14 cellular contexts compared by ENCODE assay signal in the genomic region with DNA sequence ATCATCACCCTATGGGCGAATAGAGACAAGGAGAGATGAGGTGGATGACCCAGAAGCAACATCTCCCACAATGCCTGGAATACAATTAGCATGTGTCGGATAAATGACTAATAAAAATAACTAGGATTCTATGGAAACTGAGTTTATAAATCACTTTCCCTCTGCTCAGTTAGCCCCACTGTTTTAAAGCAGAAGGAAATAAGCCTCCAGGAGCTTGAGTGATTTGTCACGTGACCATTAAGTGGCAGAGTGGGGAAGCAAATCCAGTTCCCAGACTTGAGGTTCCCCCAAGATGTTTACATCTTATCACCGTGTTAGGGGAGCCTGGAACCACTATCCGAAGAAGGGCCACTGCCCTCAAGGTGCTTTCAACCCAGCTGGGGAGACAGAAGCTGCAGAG.
DNase-seq lines count a peak whose midpoint lies in the region; ATAC-seq and TF ChIP-seq lines count a peak whose summit lies in the region.
"Had no signal": no experiment of that assay in that cellular context is flagged by ENCODE, and none has a peak within 500 bp of the region (broad histone marks: within the 10 kb centered on the region; RNA-seq: fewer than 3 reads in every experiment).

No MANE protein-coding gene starts in this region.

- in situ Hi-C loops in GM13976 (cut with MboI; ENCODE audit: low sequenced_read_pairs, unreplicated experiment) = no loop called here

- WGBS in suprapubic skin = 72% methylated on average over 5 of the region's 5 CpGs

- no peaks in the 10 kb centered on the region for H3K36me3 ChIP-seq in suprapubic skin
- H3K36me3 ChIP-seq: breast epithelium, heart right ventricle had no signal

- no peak for TF ChIP-seq EP300 in suprapubic skin (IDR thresholded peaks at IDR 0.05)

- no peak for ATAC-seq in HG03565 (IDR thresholded peaks at IDR 0.05; ENCODE audit: unreplicated experiment)

- no peak for TF ChIP-seq POLR2A in suprapubic skin (IDR thresholded peaks at IDR 0.05)

- H3K4me3 Mint-ChIP-seq in CD14-positive monocyte = peak overlapping the region; percentile 39 to 64
- no peak overlapping the region for H3K4me3 Mint-ChIP-seq in activated naive CD8-positive, alpha-beta T cell

- TF ChIP-seq CTCF in CD14-positive monocyte (IDR thresholded peaks at IDR 0.05) (no peak), suprapubic skin (IDR thresholded peaks at IDR 0.05) (no peak), GM13976 (IDR thresholded peaks at IDR 0.05; ENCODE audit: borderline replicate concordance, control extremely low read depth, extremely low read depth, insufficient read depth, missing control alignments) (no peak)

- H3K4me1 ChIP-seq in suprapubic skin = peaks cover 5% of the 10 kb centered on the region
- H3K4me1 ChIP-seq: breast epithelium had no signal

- peaks cover 0 to 2% of the 10 kb centered on the region in 2 donors for H3K36me3 Mint-ChIP-seq in CD14-positive monocyte
- H3K36me3 Mint-ChIP-seq in activated naive CD8-positive, alpha-beta T cell = peaks cover 3% of the 10 kb centered on the region

- peaks cover 0 to 6% (median 2%) of the 10 kb centered on the region in 3 donors for H3K27me3 Mint-ChIP-seq in CD14-positive monocyte (ENCODE audit: low read depth in 3 of 3)
- no peaks in the 10 kb centered on the region for H3K27me3 Mint-ChIP-seq in activated naive CD8-positive, alpha-beta T cell

- peaks cover 4% of the 10 kb centered on the region for H3K27me3 ChIP-seq in suprapubic skin
- H3K27me3 ChIP-seq: breast epithelium had no signal

- H3K4me3 ChIP-seq in suprapubic skin = no peak overlapping the region
- H3K4me3 ChIP-seq: breast epithelium, heart right ventricle had no signal

- peaks cover 58% of the 10 kb centered on the region for H3K4me1 Mint-ChIP-seq in CD14-positive monocyte
- H3K4me1 Mint-ChIP-seq in activated naive CD8-positive, alpha-beta T cell (ENCODE audit: low read depth) = peaks cover 50% of the 10 kb centered on the region

- H3K27ac ChIP-seq in suprapubic skin = no peak overlapping the region

- no peaks in the 10 kb centered on the region for H3K9me3 ChIP-seq in suprapubic skin
- H3K9me3 ChIP-seq: breast epithelium, heart right ventricle had no signal

- intact Hi-C loops in CD14-positive monocyte (cut with micrococcal nuclease) = no loop called here

- DNase-seq in Ammon's horn (ENCODE audit: low spot score) (peak; percentile 47), CD14-positive monocyte (ENCODE audit: low spot score) (no peak), mesenteric fat pad (ENCODE audit: low spot score) (peak; percentile 2), suprapubic skin (ENCODE audit: low spot score in 2 of 2) (no peak), GM13976 (ENCODE audit: low spot score) (no peak)
- DNase-seq: heart right ventricle; left cardiac atrium; NCI-H1436; NCI-H226; SHP77; stimulated activated CD4-positive, alpha-beta T cell treated with anti-CD3 and anti-CD28 coated beads, Interleukin-15, amount 100 ng/mL, for 24 hours had no signal

- peak overlapping the region; percentile 87 to 95 (median 94) for H3K27ac Mint-ChIP-seq in CD14-positive monocyte
- H3K27ac Mint-ChIP-seq in activated naive CD8-positive, alpha-beta T cell = peak overlapping the region; percentile 46

- peaks cover 0 to 4% (median 0%) of the 10 kb centered on the region in 7 donors for H3K9me3 Mint-ChIP-seq in CD14-positive monocyte
- no peaks in the 10 kb centered on the region for H3K9me3 Mint-ChIP-seq in activated naive CD8-positive, alpha-beta T cell (ENCODE audit: low read depth)

Comparison
In these comparisons a context has a peak if more than half of its experiments do, and no peak if none do; other contexts are left out.
1. DNase-seq: peak in Ammon's horn (single experiment) and mesenteric fat pad (single experiment); none in CD14-positive monocyte (single experiment), suprapubic skin (0 of 2) and GM13976 (single experiment).